ENCODE assay signal across 8 cellular contexts in the genomic region with DNA sequence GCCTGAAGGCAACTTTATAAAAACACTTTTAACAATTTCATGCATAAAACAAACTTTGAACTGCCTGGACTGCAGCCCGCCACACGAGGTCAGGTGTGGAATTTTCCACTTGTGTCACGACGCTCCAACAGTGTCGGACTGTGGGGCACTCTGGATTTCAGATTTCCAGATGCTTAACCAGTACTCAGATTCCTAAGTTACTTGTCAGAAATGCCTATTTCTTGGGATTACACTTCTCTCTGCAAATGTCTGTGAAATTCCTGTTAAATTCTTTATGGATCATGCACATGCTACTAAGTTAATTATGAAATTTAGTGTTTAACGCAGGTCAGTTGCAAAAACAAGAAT. TPM values are rescaled to one million over a fixed set of nuclear protein-coding genes. Genes with fewer than 3 reads are reported as not detected.
DNase-seq lines count a peak whose midpoint lies in the region; ATAC-seq, FAIRE-seq and TF ChIP-seq lines count a peak whose summit lies in the region.
"Had no signal": no experiment of that assay in that cellular context is flagged by ENCODE, and none has a peak within 500 bp of the region (broad histone marks: within the 10 kb centered on the region; RNA-seq: fewer than 3 reads in every experiment).

No MANE protein-coding gene starts in this region.

- H3K9me2 ChIP-seq in GM23338 (ENCODE audit: insufficient read depth) = no peaks in the 10 kb centered on the region

- H3K9ac ChIP-seq in keratinocyte (ENCODE audit: control insufficient read depth, extremely low read depth, insufficient read depth, low read length) = no peak overlapping the region
- peak overlapping the region in 2 of 5 donors; percentile 45 to 57 for H3K9ac ChIP-seq in subcutaneous abdominal adipose tissue (ENCODE audit: low read length in 5 of 5)

- no peaks in the 10 kb centered on the region for H3K9me3 Mint-ChIP-seq in GM23338

- peaks cover 7% of the 10 kb centered on the region; the same call in 1 of the 2 replicates for H3K4me1 ChIP-seq in GM23338 (ENCODE audit: insufficient read depth)
- peaks cover 28 to 34% of the 10 kb centered on the region in 2 donors for H3K4me1 ChIP-seq in adrenal gland (replicated peaks in 1 of 2)
- H3K4me1 ChIP-seq in keratinocyte (ENCODE audit: control insufficient read depth, extremely low read depth, insufficient read depth, low read length) = peaks cover 19% of the 10 kb centered on the region
- peaks cover 15 to 73% (median 62%) of the 10 kb centered on the region in 5 donors for H3K4me1 ChIP-seq in subcutaneous abdominal adipose tissue (ENCODE audit: control insufficient read depth in 5 of 5, insufficient read depth in 5 of 5, low read length in 5 of 5)

- no peaks in the 10 kb centered on the region for H3K9me1 ChIP-seq in keratinocyte (ENCODE audit: control insufficient read depth, extremely low read depth, insufficient read depth, low read length)

- H3K4me3 ChIP-seq in GM23338 (peak overlapping the region; percentile 24; the same call in 1 of the 2 replicates), adrenal gland (peak overlapping the region in 2 of 4 donors; percentile 23 to 60), keratinocyte (ENCODE audit: control insufficient read depth in 2 of 3, extremely low read depth in 1 of 3, insufficient read depth in 2 of 3, low read depth in 1 of 3, low read length in 3 of 3) (no peak overlapping the region), subcutaneous abdominal adipose tissue (ENCODE audit: low read depth in 1 of 5, low read length in 5 of 5) (peak overlapping the region; percentile 64 to 73 (median 72))

- dilution Hi-C loops in keratinocyte (cut with MboI; ENCODE audit: extremely low pct_ligation_motif_present, low sequenced_read_pairs) = no loop called here

- H3K27ac ChIP-seq in GM23338 (ENCODE audit: low read depth) (no peak overlapping the region), adrenal gland (peak overlapping the region in 3 of 5 donors; percentile 68 to 82 (median 80)), keratinocyte (ENCODE audit: control insufficient read depth, insufficient read depth, low read length) (no peak overlapping the region), subcutaneous abdominal adipose tissue (ENCODE audit: low read depth, low read length) (peak overlapping the region; percentile 79)

- peaks cover 26% of the 10 kb centered on the region for H3K79me2 ChIP-seq in GM23338 (replicated peaks; ENCODE audit: insufficient read depth)
- H3K79me2 ChIP-seq in keratinocyte (ENCODE audit: control insufficient read depth, insufficient read depth, low read length) = no peaks in the 10 kb centered on the region

- TF ChIP-seq CTCF in GM23338 (conservative IDR thresholded peaks at IDR 0.05; ENCODE audit: low read depth in 2 of 2) (no peak), adrenal gland (IDR thresholded peaks at IDR 0.05) (no peak), keratinocyte (optimal IDR thresholded peaks at IDR 0.05 in 1 of 3, IDR thresholded peaks at IDR 0.05 in 1 of 3, conservative IDR thresholded peaks at IDR 0.05 in 1 of 3; ENCODE audit: extremely low read depth in 1 of 3, insufficient read depth in 2 of 3, low read length in 3 of 3) (no peak)

- intact Hi-C loops in adrenal gland (cut with DNase I) = loop anchor here in 1 of 2 donors (5.0 kb wide), 1 partner anchor 55 kb away; no protein-coding TSS in a partner anchor

- no peak overlapping the region for H3K27ac Mint-ChIP-seq in GM23338
- H3K27ac Mint-ChIP-seq: T-helper 17 cell had no signal

- H3K4me2 ChIP-seq in GM23338 = peak overlapping the region; percentile 52
- H3K4me2 ChIP-seq in keratinocyte (ENCODE audit: control insufficient read depth, extremely low read depth, insufficient read depth, low read depth, low read length) = peak overlapping the region; percentile 91

- 10 to 26% (median 19%) methylated on average over 6 of the region's 6 CpGs for WGBS in adrenal gland, 4 donors

- no peaks in the 10 kb centered on the region for H3K36me3 Mint-ChIP-seq in GM23338 (ENCODE audit: low read depth)

- no peak for DNase-seq in GM23338 (ENCODE audit: low spot score)
- peak in 1 of 7 donors; percentile 22 for DNase-seq in adrenal gland
- no peak for DNase-seq in keratinocyte (ENCODE audit: low read depth, low spot score)
- DNase-seq in activated CD8-positive, alpha-beta memory T cell treated with anti-CD3 and anti-CD28 coated beads for 24 hours = no peak
- DNase-seq in foreskin melanocyte = no peak

- ATAC-seq in GM23338 (no peak), GM19397 (IDR thresholded peaks at IDR 0.05; ENCODE audit: unreplicated experiment) (no peak)

- H3K9me3 ChIP-seq in adrenal gland (replicated peaks in 1 of 3) (no peaks in the 10 kb centered on the region), keratinocyte (ENCODE audit: control insufficient read depth, low read depth, low read length) (no peaks in the 10 kb centered on the region), subcutaneous abdominal adipose tissue (ENCODE audit: control insufficient read depth in 5 of 5, low read length in 5 of 5) (no peaks in the 10 kb centered on the region)

- H3K4me1 Mint-ChIP-seq in GM23338 = peaks cover 20% of the 10 kb centered on the region

- peaks cover 11% of the 10 kb centered on the region for H3K27me3 Mint-ChIP-seq in GM23338 (ENCODE audit: insufficient read depth, low read depth, poor library complexity)
- H3K27me3 Mint-ChIP-seq: T-helper 17 cell had no signal

- H3K4me3 Mint-ChIP-seq in GM23338 = peak overlapping the region; percentile 69; the same call in 2 of the 3 replicates

- H4K20me1 ChIP-seq in GM23338 (replicated peaks; ENCODE audit: insufficient read depth) (peaks cover 7% of the 10 kb centered on the region; the same call in 1 of the 2 replicates), keratinocyte (ENCODE audit: control insufficient read depth, extremely low read depth, insufficient read depth, low read length) (peaks cover 6% of the 10 kb centered on the region)

- TF ChIP-seq POLR2A in adrenal gland (IDR thresholded peaks at IDR 0.05) = no peak

- H3K36me3 ChIP-seq in GM23338 (ENCODE audit: insufficient read depth) (no peaks in the 10 kb centered on the region), adrenal gland (replicated peaks in 1 of 2) (peaks cover 0 to 9% of the 10 kb centered on the region in 2 donors), keratinocyte (ENCODE audit: control insufficient read depth in 2 of 2, extremely low read depth in 1 of 2, insufficient read depth in 2 of 2, low read length in 2 of 2) (peaks cover 0 to 1% of the 10 kb centered on the region in 2 experiments), subcutaneous abdominal adipose tissue (ENCODE audit: control insufficient read depth in 5 of 5, insufficient read depth in 5 of 5, low read length in 5 of 5) (peaks cover 0 to 19% (median 15%) of the 10 kb centered on the region in 5 donors)

- H2AFZ ChIP-seq in GM23338 (no peak overlapping the region), keratinocyte (ENCODE audit: control insufficient read depth, low read length) (no peak overlapping the region)

- FAIRE-seq in keratinocyte (lab: Jason Lieb, UNC) = no peak

- H3F3A ChIP-seq in GM23338 (replicated peaks; ENCODE audit: low read depth) = no peaks in the 10 kb centered on the region

- H3K27me3 ChIP-seq in GM23338 (ENCODE audit: insufficient read depth) (no peaks in the 10 kb centered on the region), adrenal gland (no peaks in the 10 kb centered on the region), keratinocyte (ENCODE audit: control insufficient read depth, extremely low read depth, insufficient read depth, low read length) (no peaks in the 10 kb centered on the region), subcutaneous abdominal adipose tissue (ENCODE audit: control insufficient read depth in 5 of 5, insufficient read depth in 4 of 5, low read length in 5 of 5) (no peaks in the 10 kb centered on the region)

TF ChIP-seq in GM23338, 12 proteins besides CTCF, POLR2A, EP300 and RAD21 (continues in another document):
- no peak for TF ChIP-seq CREB1 (CRISPR knock-in tag; IDR thresholded peaks at IDR 0.05; ENCODE audit: low read depth)
- TF ChIP-seq STAT1 (IDR thresholded peaks at IDR 0.05; ENCODE audit: unreplicated experiment) = no peak
- TF ChIP-seq EZH2phosphoT487 (IDR thresholded peaks at IDR 0.05; ENCODE audit: unreplicated experiment) = no peak
- no peak for TF ChIP-seq NANOG (IDR thresholded peaks at IDR 0.05; ENCODE audit: borderline replicate concordance)
- no peak for TF ChIP-seq EZH2 (IDR thresholded peaks at IDR 0.05; ENCODE audit: low read depth, unreplicated experiment)
- no peak for TF ChIP-seq ZNF331 (CRISPR knock-in tag; IDR thresholded peaks at IDR 0.05; ENCODE audit: low read depth)

RNA-seq across cellular contexts. Expression of a gene that starts 0.5 kb away (rescaled TPM):
- total RNA-seq in GM23338 (2014; rRNA removed; shearing (Covaris generic)) = 2.8 TPM in 1 of 2 replicates, not detected in the other
- polyA plus RNA-seq in GM23338 (2016; fragmentation: Nextera tagmentation; extraction: Ambion mirVana) = 0.42 and 0.89 TPM in 2 replicates
- total RNA-seq in adrenal gland = 10 to 100 TPM in 6 of 8 donors, 1 to 10 TPM in 2; 3.5 to 44.1 (median 22.5) TPM
- polyA plus RNA-seq in adrenal gland = 10 to 100 TPM in 1 of 3 donors, 1 to 10 TPM in 2; 1.9 to 22.4 (median 9.1) TPM
- 0.05 to 0.21 TPM (median 0.08 TPM) in 3 replicates for polyA plus RNA-seq in keratinocyte
- polyA plus RNA-seq in keratinocyte (2011; ENCODE audit: low read depth) = not detected
- 0.04 and 0.12 TPM in 2 replicates for polyA plus RNA-seq in keratinocyte (2011; cell fraction: cytosol; rRNA removed)
- polyA plus RNA-seq in keratinocyte (2011; cell fraction: nucleus; rRNA removed) = 0.09 and 0.13 TPM in 2 replicates
- polyA plus RNA-seq in keratinocyte (2012; ENCODE audit: low replicate concordance) = 0.10 and 0.39 TPM in 2 replicates
- polyA minus RNA-seq in keratinocyte = not detected in 3 replicates
- not detected for polyA minus RNA-seq in keratinocyte (2011; cell fraction: cytosol; rRNA and poly(A)+ RNA removed)
- not detected in 2 replicates for polyA minus RNA-seq in keratinocyte (2011; cell fraction: nucleus; rRNA and poly(A)+ RNA removed)

RNA-seq across cellular contexts. Expression of a gene that starts 43.1 kb away (rescaled TPM):
- total RNA-seq in GM23338 (2014; rRNA removed; shearing (Covaris generic)) = 0.16 and 0.28 TPM in 2 replicates
- 0.37 TPM in 1 of 2 replicates, not detected in the other for polyA plus RNA-seq in GM23338 (2016; fragmentation: Nextera tagmentation; extraction: Ambion mirVana)
- 10 to 100 TPM in 4 of 8 donors, 1 to 10 TPM in 4; 2.8 to 17.3 (median 9.9) TPM for total RNA-seq in adrenal gland
- polyA plus RNA-seq in adrenal gland = 10 to 100 TPM in 1 of 3 donors, 1 to 10 TPM in 1, under 1 TPM in 1; 0.90 to 14.2 (median 7.9) TPM
- 0.13 to 0.24 TPM (median 0.15 TPM) in 3 replicates for polyA plus RNA-seq in keratinocyte
- 0.14 TPM for polyA plus RNA-seq in keratinocyte (2011; ENCODE audit: low read depth)
- 0.10 TPM in 1 of 2 replicates, not detected in the other for polyA plus RNA-seq in keratinocyte (2011; cell fraction: cytosol; rRNA removed)
- 0.16 and 0.23 TPM in 2 replicates for polyA plus RNA-seq in keratinocyte (2011; cell fraction: nucleus; rRNA removed)
- polyA plus RNA-seq in keratinocyte (2012; ENCODE audit: low replicate concordance) = 0.23 TPM in 1 of 2 replicates, not detected in the other
- polyA minus RNA-seq in keratinocyte = 0.20 TPM in 1 of 3 replicates, not detected in the others
- not detected for polyA minus RNA-seq in keratinocyte (2011; cell fraction: cytosol; rRNA and poly(A)+ RNA removed)
- not detected in 2 replicates for polyA minus RNA-seq in keratinocyte (2011; cell fraction: nucleus; rRNA and poly(A)+ RNA removed)

Comparison
In these comparisons a context has a peak if more than half of its experiments do, and no peak if none do; other contexts are left out.
1. H3K27ac ChIP-seq: peak in adrenal gland (3 of 5) and subcutaneous abdominal adipose tissue (single experiment); none in GM23338 (single experiment) and keratinocyte (single experiment).
2. H3K4me3 ChIP-seq: peak in GM23338 (single experiment) and subcutaneous abdominal adipose tissue (5 of 5); none in keratinocyte (0 of 3).